In the genomic region with DNA sequence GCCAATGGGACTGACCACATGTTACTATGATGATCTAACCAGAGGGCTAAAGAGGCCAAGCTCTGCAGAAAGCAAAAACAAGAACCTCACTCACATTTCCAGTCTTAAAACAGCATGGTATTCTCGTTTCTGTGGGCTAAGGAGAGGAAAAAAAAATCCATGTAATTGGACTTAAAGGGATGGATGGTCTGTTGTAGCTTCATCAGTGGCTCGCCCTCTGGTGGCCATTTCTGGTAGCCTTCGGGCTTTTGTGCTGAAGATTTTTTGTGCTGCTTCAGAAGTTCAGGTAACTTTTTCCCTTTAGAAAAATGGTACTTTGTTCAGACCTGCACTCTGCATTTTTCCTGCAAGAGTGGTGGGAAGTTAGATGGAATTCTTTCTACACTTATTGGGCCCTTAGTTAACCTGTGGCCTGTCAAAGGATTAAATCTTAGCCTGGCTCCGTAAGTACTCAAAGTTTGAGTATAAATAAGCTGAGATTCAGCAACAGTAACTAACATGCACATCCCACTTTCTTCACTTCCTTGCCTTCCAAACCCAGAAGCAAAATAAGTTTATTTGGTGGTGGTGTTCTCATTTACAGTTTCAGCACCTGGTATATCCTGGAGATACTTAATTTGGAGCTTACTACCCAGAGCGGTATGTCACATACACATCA, we compare ENCODE assay signal across 1 cellular context.
TF ChIP-seq lines count a peak whose summit lies in the region.

No MANE protein-coding gene starts in this region.

TF ChIP-seq in SK-N-SH treated with all-trans-retinoic acid at 6 μM for 48 hours, 23 proteins besides CTCF, POLR2A, EP300 and RAD21 (continued from another document):
- TF ChIP-seq CREB5 (CRISPR knock-in tag; IDR thresholded peaks at IDR 0.05; ENCODE audit: low read depth) (no peak), CSRNP3 (CRISPR knock-in tag; IDR thresholded peaks at IDR 0.05) (no peak)
